In the genomic region with DNA sequence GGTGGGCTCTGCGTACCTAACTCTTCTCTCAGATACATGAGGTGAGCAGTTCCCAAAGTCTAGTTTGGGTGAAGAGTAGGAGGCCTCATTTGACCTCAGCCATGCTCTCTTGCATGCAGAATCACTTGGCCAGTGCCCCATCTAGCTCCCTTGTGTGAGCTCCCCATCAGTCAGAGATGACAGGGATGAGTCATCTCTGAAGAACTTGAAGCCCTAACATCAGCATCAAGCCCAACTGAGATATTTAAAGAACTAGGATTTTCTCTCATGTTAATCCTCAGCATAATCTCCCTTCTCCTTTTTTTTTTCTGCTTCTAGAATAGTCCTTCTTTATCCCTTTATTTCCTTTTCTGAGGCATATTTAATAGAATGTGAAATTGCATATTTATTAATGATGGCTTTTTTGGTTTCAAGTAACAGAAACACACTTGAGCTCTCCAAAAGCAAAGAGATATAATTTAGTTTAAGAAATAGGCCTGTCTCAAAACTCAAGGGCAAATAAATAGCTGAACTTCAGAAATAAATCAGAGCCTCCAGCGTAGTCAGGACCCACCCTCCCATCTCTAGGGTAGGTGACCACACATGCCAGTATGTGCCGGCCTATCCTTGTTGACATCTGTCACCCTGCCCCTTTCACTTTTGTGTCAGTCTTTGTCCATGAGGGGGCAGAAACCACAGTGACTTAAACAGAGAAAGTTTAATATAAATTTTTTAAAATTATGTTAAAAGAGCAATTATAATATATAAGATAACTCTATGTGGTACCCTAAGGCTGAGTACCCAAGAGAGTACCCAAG, we compare ENCODE assay signal across 8 cellular contexts.
DNase-seq lines count a peak whose midpoint lies in the region; ATAC-seq, FAIRE-seq and TF ChIP-seq lines count a peak whose summit lies in the region.

No MANE protein-coding gene starts in this region.

- DNase-seq in GM18507 (ENCODE audit: extremely low spot score, insufficient read length, low read depth), result peak; percentile 39
- DNase-seq in HCT116 (ENCODE audit: low read depth, low spot score), result no peak
- peak; percentile 47 for DNase-seq in NCI-H446 treated with DMSO at 0.1 percent for 48 hours (lab: John Stamatoyannopoulos, UW)
- no peak for DNase-seq in left ventricle myocardium superior
- no peak for DNase-seq in NCI-H1694 treated with DMSO at 0.1 percent for 48 hours (lab: John Stamatoyannopoulos, UW)
- no peak for DNase-seq in activated CD4-positive, alpha-beta T cell treated with anti-CD3 and anti-CD28 coated beads, Interleukin-2, amount 50 U/mL, for 4 hours
- DNase-seq in stimulated activated CD4-positive, alpha-beta T cell treated with anti-CD3 and anti-CD28 coated beads, Interleukin-2, amount 100 ng/mL, for 48 hours, result no peak
- DNase-seq in epidermal melanocyte (ENCODE audit: insufficient read length, low spot score), result no peak

- no peaks in the 10 kb centered on the region for H4K20me1 ChIP-seq in HCT116 (ENCODE audit: insufficient read depth)

- no peaks in the 10 kb centered on the region for H3K9me2 ChIP-seq in HCT116 (ENCODE audit: insufficient read depth)

- no peaks in the 10 kb centered on the region for H3K79me2 ChIP-seq in HCT116 (ENCODE audit: insufficient read depth, low read length)

- no peak for TF ChIP-seq POLR2A in HCT116 (IDR thresholded peaks at IDR 0.05; ENCODE audit: borderline replicate concordance, extremely low read depth, insufficient read depth, insufficient read length)

- H3K36me3 ChIP-seq in HCT116 (ENCODE audit: control insufficient read depth in 1 of 2, insufficient read depth in 2 of 2, low read length in 2 of 2), result no peaks in the 10 kb centered on the region

- H3K4me1 ChIP-seq in HCT116 (ENCODE audit: control insufficient read depth in 1 of 2, insufficient read depth in 2 of 2, low read length in 2 of 2), result no peaks in the 10 kb centered on the region

- no peaks in the 10 kb centered on the region for H3K9me3 ChIP-seq in HCT116 (ENCODE audit: control insufficient read depth in 1 of 2, insufficient read depth in 1 of 2, low read depth in 1 of 2, low read length in 2 of 2)

- ATAC-seq in HCT116 (no peak), left ventricle myocardium superior (peak; percentile 57)

- H3K27me3 ChIP-seq in HCT116 (ENCODE audit: insufficient read depth, low read length), result no peaks in the 10 kb centered on the region

- H3K4me3 ChIP-seq in HCT116 (replicated peaks in 1 of 2; ENCODE audit: low read depth in 1 of 2, low read length in 2 of 2), result no peak overlapping the region

- TF ChIP-seq RAD21 in HCT116 (IDR thresholded peaks at IDR 0.05; ENCODE audit: low read depth), result no peak

- CTCF ChIA-PET in HCT116 (lab: Charles Lee), result no interaction called here

- RAD21 ChIA-PET in HCT116 (lab: Charles Lee; ENCODE audit: low non-redundant PET in 1 of 2, low total read pairs in 2 of 2, uncharacterized antibody in 2 of 2, unreplicated experiment in 2 of 2), result no interaction called here

- no peak overlapping the region for H2AFZ ChIP-seq in HCT116 (ENCODE audit: low read depth, low read length, poor library complexity, severe bottlenecking)

- no peak overlapping the region for H3K4me2 ChIP-seq in HCT116 (ENCODE audit: low read length)

- H3K27ac ChIP-seq in HCT116 (ENCODE audit: low read depth, low read length), result no peak overlapping the region

- TF ChIP-seq CTCF in HCT116 (IDR thresholded peaks at IDR 0.05 in 2 of 3, conservative IDR thresholded peaks at IDR 0.05 in 1 of 3; ENCODE audit: borderline replicate concordance in 1 of 3, insufficient read depth in 1 of 3, low read depth in 2 of 3, low read length in 2 of 3), result no peak

- FAIRE-seq in GM18507 (lab: Jason Lieb, UNC), result peak; percentile 79

- BruUV-seq in HCT116 (replicated peaks; lab: Mats Ljungman, UMichigan), result no TSS peak

- POLR2A ChIA-PET in HCT116 (lab: Charles Lee), result no interaction called here

- H3K9ac ChIP-seq in HCT116 (ENCODE audit: low read length), result no peak overlapping the region

- intact Hi-C loops in HCT116 (cut with micrococcal nuclease), result no loop called here
- intact Hi-C loops in left ventricle myocardium superior (cut with micrococcal nuclease), result no loop called here

TF ChIP-seq in HCT116, 20 proteins besides CTCF, POLR2A, EP300 and RAD21:
- 0 out of 2 replicates have a peak, but pooled peaks have one; percentile 9 for TF ChIP-seq FOSL1 (IDR thresholded peaks at IDR 0.05; ENCODE audit: low read depth)
- TF ChIP-seq, protein P1, sequence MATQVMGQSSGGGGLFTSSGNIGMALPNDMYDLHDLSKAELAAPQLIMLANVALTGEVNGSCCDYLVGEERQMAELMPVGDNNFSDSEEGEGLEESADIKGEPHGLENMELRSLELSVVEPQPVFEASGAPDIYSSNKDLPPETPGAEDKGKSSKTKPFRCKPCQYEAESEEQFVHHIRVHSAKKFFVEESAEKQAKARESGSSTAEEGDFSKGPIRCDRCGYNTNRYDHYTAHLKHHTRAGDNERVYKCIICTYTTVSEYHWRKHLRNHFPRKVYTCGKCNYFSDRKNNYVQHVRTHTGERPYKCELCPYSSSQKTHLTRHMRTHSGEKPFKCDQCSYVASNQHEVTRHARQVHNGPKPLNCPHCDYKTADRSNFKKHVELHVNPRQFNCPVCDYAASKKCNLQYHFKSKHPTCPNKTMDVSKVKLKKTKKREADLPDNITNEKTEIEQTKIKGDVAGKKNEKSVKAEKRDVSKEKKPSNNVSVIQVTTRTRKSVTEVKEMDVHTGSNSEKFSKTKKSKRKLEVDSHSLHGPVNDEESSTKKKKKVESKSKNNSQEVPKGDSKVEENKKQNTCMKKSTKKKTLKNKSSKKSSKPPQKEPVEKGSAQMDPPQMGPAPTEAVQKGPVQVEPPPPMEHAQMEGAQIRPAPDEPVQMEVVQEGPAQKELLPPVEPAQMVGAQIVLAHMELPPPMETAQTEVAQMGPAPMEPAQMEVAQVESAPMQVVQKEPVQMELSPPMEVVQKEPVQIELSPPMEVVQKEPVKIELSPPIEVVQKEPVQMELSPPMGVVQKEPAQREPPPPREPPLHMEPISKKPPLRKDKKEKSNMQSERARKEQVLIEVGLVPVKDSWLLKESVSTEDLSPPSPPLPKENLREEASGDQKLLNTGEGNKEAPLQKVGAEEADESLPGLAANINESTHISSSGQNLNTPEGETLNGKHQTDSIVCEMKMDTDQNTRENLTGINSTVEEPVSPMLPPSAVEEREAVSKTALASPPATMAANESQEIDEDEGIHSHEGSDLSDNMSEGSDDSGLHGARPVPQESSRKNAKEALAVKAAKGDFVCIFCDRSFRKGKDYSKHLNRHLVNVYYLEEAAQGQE (IDR thresholded peaks at IDR 0.05; ENCODE audit: low read depth), result no peak

Comparison
In these comparisons a context has a peak if more than half of its experiments do, and no peak if none do; other contexts are left out.
1. DNase-seq: peak in GM18507 (single experiment) and NCI-H446 treated with DMSO at 0.1 percent for 48 hours (single experiment); none in HCT116 (single experiment), left ventricle myocardium superior (single experiment), NCI-H1694 treated with DMSO at 0.1 percent for 48 hours (single experiment), activated CD4-positive, alpha-beta T cell treated with anti-CD3 and anti-CD28 coated beads, Interleukin-2, amount 50 U/mL, for 4 hours (0 of 2), stimulated activated CD4-positive, alpha-beta T cell treated with anti-CD3 and anti-CD28 coated beads, Interleukin-2, amount 100 ng/mL, for 48 hours (0 of 2) and epidermal melanocyte (single experiment).